15 cellular contexts compared by ENCODE assay signal in genomic region chr12:43761535-43761934, GRCh38. TPM values are rescaled to one million over a fixed set of nuclear protein-coding genes. Genes with fewer than 3 reads are reported as not detected.
DNase-seq lines count a peak whose midpoint lies in the region; ATAC-seq and TF ChIP-seq lines count a peak whose summit lies in the region.
"Had no signal": no experiment of that assay in that cellular context is flagged by ENCODE, and none has a peak within 500 bp of the region (broad histone marks: within the 10 kb centered on the region; RNA-seq: fewer than 3 reads in every experiment).

No MANE protein-coding gene starts in this region.

- H3K27ac Mint-ChIP-seq in MCF 10A (ENCODE audit: low read depth, unreplicated experiment) = no peak overlapping the region
- H3K27ac Mint-ChIP-seq in T-cell = peak overlapping the region; percentile 29 to 42
- H3K27ac Mint-ChIP-seq in type B pancreatic cell = peak overlapping the region; percentile 87
- H3K27ac Mint-ChIP-seq in Caco-2 (ENCODE audit: unreplicated experiment) = no peak overlapping the region
- H3K27ac Mint-ChIP-seq: HFFc6 had no signal

- no peak overlapping the region for H3K4me3 ChIP-seq in mammary epithelial cell (replicated peaks in 1 of 3; ENCODE audit: insufficient read depth in 1 of 3, low read depth in 2 of 3, low read length in 3 of 3)
- H3K4me3 ChIP-seq in epithelial cell of esophagus (ENCODE audit: low read length) = no peak overlapping the region
- no peak overlapping the region for H3K4me3 ChIP-seq in Caco-2 (ENCODE audit: low read depth, low read length)
- H3K4me3 ChIP-seq: heart left ventricle had no signal

- POLR2A ChIA-PET in MCF 10A (lab: Yijun Ruan, JAX) (interaction anchor here (0.5 to 1.4 kb wide), 4 partner anchors 44 to 392 kb away, joined by 3 read pairs; no protein-coding TSS in a partner anchor), T-cell (lab: Charles Lee) (no interaction called here), Caco-2 (lab: Charles Lee) (no interaction called here)

- intact Hi-C loops in mammary epithelial cell (cut with micrococcal nuclease) = no loop called here
- intact Hi-C loops in MCF 10A (cut with micrococcal nuclease) = no loop called here
- intact Hi-C loops in Caco-2 (cut with micrococcal nuclease; ENCODE audit: unreplicated experiment) = no loop called here

- no peak for ATAC-seq in T-cell (replicated peaks in 1 of 4)
- ATAC-seq: heart left ventricle had no signal

- no peaks in the 10 kb centered on the region for H3K27me3 Mint-ChIP-seq in MCF 10A (ENCODE audit: insufficient read depth, unreplicated experiment)
- no peaks in the 10 kb centered on the region for H3K27me3 Mint-ChIP-seq in T-cell
- no peaks in the 10 kb centered on the region for H3K27me3 Mint-ChIP-seq in type B pancreatic cell
- H3K27me3 Mint-ChIP-seq in Caco-2 (ENCODE audit: insufficient read depth, unreplicated experiment) = no peaks in the 10 kb centered on the region

- CTCF ChIA-PET in mammary epithelial cell (lab: Charles Lee; ENCODE audit: low non-redundant PET) (interaction anchor here (0.7 kb wide), 1 partner anchor 29 kb away, joined by 4 read pairs; no protein-coding TSS in a partner anchor), MCF 10A (lab: Yijun Ruan, JAX) (interaction anchor here (0.5 to 2.2 kb wide), 5 partner anchors 10 to 121 kb away, joined by 3 to 9 read pairs (median 3); no protein-coding TSS in a partner anchor), T-cell (lab: Charles Lee) (interaction anchor here in 1 of 2 donors (0.8 kb wide), 1 partner anchor 44 kb away, joined by 4 read pairs; the partner anchor contains the start of gene TWF1), Caco-2 (lab: Charles Lee) (interaction anchor here (1.2 kb wide), 1 partner anchor 10 kb away, joined by 3 read pairs; no protein-coding TSS in a partner anchor)

- BruUV-seq in mammary epithelial cell (replicated peaks; lab: Mats Ljungman, UMichigan) (no TSS peak), MCF 10A (replicated peaks; lab: Mats Ljungman, UMichigan) (no TSS peak), Caco-2 (replicated peaks; lab: Mats Ljungman, UMichigan) (no TSS peak)

- no peak overlapping the region for H2AFZ ChIP-seq in mammary epithelial cell (ENCODE audit: low read depth, low read length)

- H3K9me3 Mint-ChIP-seq in MCF 10A (ENCODE audit: unreplicated experiment) = no peaks in the 10 kb centered on the region
- H3K9me3 Mint-ChIP-seq in T-cell = no peaks in the 10 kb centered on the region
- H3K9me3 Mint-ChIP-seq in type B pancreatic cell = no peaks in the 10 kb centered on the region
- no peaks in the 10 kb centered on the region for H3K9me3 Mint-ChIP-seq in Caco-2 (ENCODE audit: unreplicated experiment)
- H3K9me3 Mint-ChIP-seq: HFFc6 had no signal

- H3K79me2 ChIP-seq in mammary epithelial cell (ENCODE audit: insufficient read depth, low read length) = peaks cover 36% of the 10 kb centered on the region

- no peaks in the 10 kb centered on the region for H4K20me1 ChIP-seq in mammary epithelial cell (ENCODE audit: insufficient read depth, low read length)

- H3K4me3 Mint-ChIP-seq in MCF 10A (ENCODE audit: unreplicated experiment) = no peak overlapping the region
- peak overlapping the region; percentile 49 to 57 (median 57) for H3K4me3 Mint-ChIP-seq in T-cell
- peak overlapping the region; percentile 75 for H3K4me3 Mint-ChIP-seq in type B pancreatic cell
- no peak overlapping the region for H3K4me3 Mint-ChIP-seq in Caco-2 (ENCODE audit: unreplicated experiment)
- H3K4me3 Mint-ChIP-seq: HFFc6 had no signal

- H3K36me3 ChIP-seq in mammary epithelial cell (ENCODE audit: insufficient read depth, low read length) = no peaks in the 10 kb centered on the region
- no peaks in the 10 kb centered on the region for H3K36me3 ChIP-seq in Caco-2 (ENCODE audit: control insufficient read depth, insufficient read depth, low read length)
- H3K36me3 ChIP-seq: heart left ventricle had no signal

- H3K9me3 ChIP-seq in mammary epithelial cell (replicated peaks; ENCODE audit: insufficient read depth, low read length) (no peaks in the 10 kb centered on the region), Caco-2 (no peaks in the 10 kb centered on the region)
- H3K9me3 ChIP-seq: heart left ventricle had no signal

- H3K27ac ChIP-seq in mammary epithelial cell (ENCODE audit: insufficient read depth, low read depth, low read length) = no peak overlapping the region
- H3K27ac ChIP-seq: heart left ventricle, HL-60 had no signal

- peaks cover 23% of the 10 kb centered on the region for H3K4me1 Mint-ChIP-seq in MCF 10A (ENCODE audit: insufficient read depth, unreplicated experiment)
- peaks cover 62 to 73% (median 67%) of the 10 kb centered on the region in 3 donors for H3K4me1 Mint-ChIP-seq in T-cell
- H3K4me1 Mint-ChIP-seq in type B pancreatic cell (ENCODE audit: unreplicated experiment) = no peaks in the 10 kb centered on the region
- peaks cover 24% of the 10 kb centered on the region for H3K4me1 Mint-ChIP-seq in Caco-2 (ENCODE audit: low read depth, unreplicated experiment)

- peak overlapping the region; percentile 13 for H3K4me2 ChIP-seq in mammary epithelial cell (ENCODE audit: insufficient read depth, low read depth, low read length)

- dilution Hi-C loops in mammary epithelial cell (cut with HindIII; ENCODE audit: low sequenced_read_pairs) = no loop called here

- no peak overlapping the region for H3K9ac ChIP-seq in mammary epithelial cell (ENCODE audit: insufficient read depth, low read length)

- in situ Hi-C loops in mammary epithelial cell (cut with MboI; ENCODE audit: low sequenced_read_pairs in 2 of 2) = loop anchor here in 1 of 2 donors (25.0 kb wide), 1 partner anchor 1176 kb away; no protein-coding TSS in a partner anchor

- peaks cover 12% of the 10 kb centered on the region for H3K36me3 Mint-ChIP-seq in MCF 10A (ENCODE audit: insufficient read depth, unreplicated experiment)
- peaks cover 6% of the 10 kb centered on the region for H3K36me3 Mint-ChIP-seq in T-cell
- H3K36me3 Mint-ChIP-seq in type B pancreatic cell = peaks cover 3% of the 10 kb centered on the region
- peaks cover 10% of the 10 kb centered on the region for H3K36me3 Mint-ChIP-seq in Caco-2 (ENCODE audit: insufficient read depth, unreplicated experiment)

- H3K4me1 ChIP-seq in mammary epithelial cell (ENCODE audit: insufficient read depth, low read length) = peaks cover 25% of the 10 kb centered on the region
- H3K4me1 ChIP-seq in Caco-2 = no peaks in the 10 kb centered on the region; the same call in 1 of the 2 replicates

- TF ChIP-seq CTCF in mammary epithelial cell (conservative IDR thresholded peaks at IDR 0.05 in 1 of 2, IDR thresholded peaks at IDR 0.05 in 1 of 2; ENCODE audit: extremely low read depth in 1 of 2, insufficient read depth in 1 of 2, low read depth in 1 of 2, low read length in 2 of 2) (no peak), MCF 10A (IDR thresholded peaks at IDR 0.05; ENCODE audit: unreplicated experiment) (no peak), epithelial cell of esophagus (IDR thresholded peaks at IDR 0.05; ENCODE audit: insufficient read depth, low read depth, low read length, missing control alignments) (no peak), type B pancreatic cell (conservative IDR thresholded peaks at IDR 0.05) (no peak), Caco-2 (IDR thresholded peaks at IDR 0.05; ENCODE audit: insufficient read depth in 1 of 2, low read depth in 1 of 2, low read length in 1 of 2, severe bottlenecking in 1 of 2, unreplicated experiment in 1 of 2) (no peak)

- DNase-seq in mammary epithelial cell (no peak), MCF 10A (ENCODE audit: unreplicated experiment) (no peak), T-cell (no peak), epithelial cell of esophagus (ENCODE audit: low read depth) (peak; percentile 41), type B pancreatic cell (ENCODE audit: extremely low spot score, unreplicated experiment) (no peak), activated gamma-delta T cell (lab: John Stamatoyannopoulos, UW) (no peak), A172 (ENCODE audit: low spot score) (no peak), Caco-2 (no peak)
- DNase-seq: DMS79, heart left ventricle, HFFc6, kidney glomerular epithelial cell, NCI-H2081, NCI-H69 had no signal

- H3K27me3 ChIP-seq in mammary epithelial cell (ENCODE audit: insufficient read depth, low read length) = no peaks in the 10 kb centered on the region
- no peaks in the 10 kb centered on the region for H3K27me3 ChIP-seq in Caco-2 (replicated peaks; ENCODE audit: control insufficient read depth, insufficient read depth, low read length)
- H3K27me3 ChIP-seq: heart left ventricle had no signal

RNA-seq across cellular contexts. Expression of gene IRAK4, which starts 2.8 kb away (rescaled TPM):
- total RNA-seq in mammary epithelial cell = 10 to 100 TPM; 15.8 to 18.7 TPM
- polyA plus RNA-seq in mammary epithelial cell = 8.9 TPM
- 2.6 TPM for polyA minus RNA-seq in mammary epithelial cell
- 10.1 and 12.2 TPM in 2 replicates for total RNA-seq in MCF 10A (2022)
- total RNA-seq in T-cell = 10 to 100 TPM; 48.7 to 55.8 (median 49.8) TPM
- total RNA-seq in type B pancreatic cell (ENCODE audit: low replicate concordance) = 6.3 and 14.3 TPM in 2 replicates
- 13.9 and 16.8 TPM in 2 replicates for total RNA-seq in A172 (2014; rRNA removed; shearing (Covaris generic))
- total RNA-seq in Caco-2 (2022) = 11.7 and 15.3 TPM in 2 replicates

RNA-seq across cellular contexts. Expression of gene PUS7L, which starts 2.9 kb away (rescaled TPM):
- total RNA-seq in mammary epithelial cell = 10 to 100 TPM; 18.7 to 20.0 TPM
- 4.9 TPM for polyA plus RNA-seq in mammary epithelial cell
- polyA minus RNA-seq in mammary epithelial cell = 19.9 TPM
- total RNA-seq in MCF 10A (2022) = 15.9 and 26.5 TPM in 2 replicates
- 10 to 100 TPM; 17.5 to 24.9 (median 19.2) TPM for total RNA-seq in T-cell
- 7.4 and 11.6 TPM in 2 replicates for total RNA-seq in type B pancreatic cell (ENCODE audit: low replicate concordance)
- total RNA-seq in A172 (2014; rRNA removed; shearing (Covaris generic)) = 17.2 and 24.7 TPM in 2 replicates
- total RNA-seq in Caco-2 (2022) = 29.1 and 36.0 TPM in 2 replicates

RNA-seq across cellular contexts. Expression of gene TWF1, which starts 44.6 kb away (rescaled TPM):
- total RNA-seq in mammary epithelial cell = 100 to 1,000 TPM; 170 to 187 TPM
- 71.5 TPM for polyA plus RNA-seq in mammary epithelial cell
- 46.4 TPM for polyA minus RNA-seq in mammary epithelial cell
- total RNA-seq in MCF 10A (2022) = 104 and 105 TPM in 2 replicates
- total RNA-seq in T-cell = 10 to 100 TPM; 23.4 to 53.3 (median 29.4) TPM
- 63.5 and 101 TPM in 2 replicates for total RNA-seq in type B pancreatic cell (ENCODE audit: low replicate concordance)
- 162 and 201 TPM in 2 replicates for total RNA-seq in A172 (2014; rRNA removed; shearing (Covaris generic))
- 125 and 140 TPM in 2 replicates for total RNA-seq in Caco-2 (2022)

Comparison
In these comparisons a context has a peak if more than half of its experiments do, and no peak if none do; other contexts are left out.
1. H3K27ac Mint-ChIP-seq: peak in T-cell (2 of 2) and type B pancreatic cell (single experiment); none in MCF 10A (single experiment) and Caco-2 (single experiment).
2. H3K4me3 Mint-ChIP-seq: peak in T-cell (3 of 3) and type B pancreatic cell (single experiment); none in MCF 10A (single experiment) and Caco-2 (single experiment).